In the genomic region with DNA sequence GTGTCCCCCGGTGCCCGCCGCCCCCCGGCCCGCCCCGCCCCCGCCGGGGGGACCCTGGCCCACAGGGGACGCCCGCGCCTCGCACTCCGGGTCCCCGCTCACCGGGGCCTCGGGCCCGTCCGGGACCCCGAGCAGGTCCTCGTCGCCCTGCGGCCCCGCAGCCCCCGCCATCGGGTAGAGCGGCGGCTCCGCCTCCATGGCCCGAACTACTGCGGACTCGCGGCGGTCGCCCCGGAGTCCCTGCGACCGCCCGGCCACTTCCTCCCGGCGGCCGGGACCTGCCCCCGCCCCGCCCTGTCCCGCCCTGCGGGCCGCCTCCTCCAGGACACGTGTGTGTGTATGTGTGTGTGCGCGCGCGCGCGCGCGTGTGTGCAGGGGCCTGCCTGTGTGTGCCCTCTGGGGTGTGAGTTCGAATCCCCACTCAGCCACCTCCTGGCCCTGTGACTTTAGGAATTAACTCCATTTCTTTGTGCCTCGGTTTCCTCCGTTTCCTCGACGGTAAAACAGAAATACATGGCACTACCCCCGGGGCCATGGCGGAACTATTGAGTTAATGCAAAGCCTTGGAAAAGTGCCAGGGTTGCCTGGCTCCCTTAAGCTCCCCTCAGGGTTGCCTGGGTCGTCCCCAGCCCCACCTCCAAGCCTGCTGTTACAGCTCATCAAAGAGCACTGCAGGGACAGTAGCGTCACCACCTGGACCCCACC, we compare ENCODE assay signal across 7 cellular contexts. TPM values are rescaled to one million over a fixed set of nuclear protein-coding genes. Genes with fewer than 3 reads are reported as not detected.
A peak's percentile ranks its signal among the peaks of the same experiment; 100 is the strongest.
DNase-seq lines count a peak whose midpoint lies in the region; ATAC-seq lines count a peak whose summit lies in the region.

A gene with protein sequence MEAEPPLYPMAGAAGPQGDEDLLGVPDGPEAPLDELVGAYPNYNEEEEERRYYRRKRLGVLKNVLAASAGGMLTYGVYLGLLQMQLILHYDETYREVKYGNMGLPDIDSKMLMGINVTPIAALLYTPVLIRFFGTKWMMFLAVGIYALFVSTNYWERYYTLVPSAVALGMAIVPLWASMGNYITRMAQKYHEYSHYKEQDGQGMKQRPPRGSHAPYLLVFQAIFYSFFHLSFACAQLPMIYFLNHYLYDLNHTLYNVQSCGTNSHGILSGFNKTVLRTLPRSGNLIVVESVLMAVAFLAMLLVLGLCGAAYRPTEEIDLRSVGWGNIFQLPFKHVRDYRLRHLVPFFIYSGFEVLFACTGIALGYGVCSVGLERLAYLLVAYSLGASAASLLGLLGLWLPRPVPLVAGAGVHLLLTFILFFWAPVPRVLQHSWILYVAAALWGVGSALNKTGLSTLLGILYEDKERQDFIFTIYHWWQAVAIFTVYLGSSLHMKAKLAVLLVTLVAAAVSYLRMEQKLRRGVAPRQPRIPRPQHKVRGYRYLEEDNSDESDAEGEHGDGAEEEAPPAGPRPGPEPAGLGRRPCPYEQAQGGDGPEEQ (minus strand): TSS at position 252 of the 705 bp plus-strand sequence. CDS start 54 bp downstream, at position 198.

- H3K36me3 ChIP-seq in mesodermal cell (ENCODE audit: control insufficient read depth, insufficient read depth, low read length): no peaks in the 10 kb centered on the region

- peak within 1 kb of the TSS; percentile 80 for H3K4me3 Mint-ChIP-seq in activated CD4-positive, alpha-beta memory T cell treated with anti-CD3 and anti-CD28 coated beads, Interleukin-2, amount 10 ng/mL, durations not matched to agents 7 days and 5 days

- no peaks in the 10 kb centered on the region for H3K4me1 ChIP-seq in mesodermal cell (ENCODE audit: control insufficient read depth, insufficient read depth, low read length, poor library complexity, severe bottlenecking)

- peaks cover 10% of the 10 kb centered on the region for H3K36me3 Mint-ChIP-seq in activated CD4-positive, alpha-beta memory T cell treated with anti-CD3 and anti-CD28 coated beads, Interleukin-2, amount 10 ng/mL, durations not matched to agents 7 days and 5 days (ENCODE audit: low read depth)

- H3K27me3 Mint-ChIP-seq in activated CD4-positive, alpha-beta memory T cell treated with anti-CD3 and anti-CD28 coated beads, Interleukin-2, amount 10 ng/mL, durations not matched to agents 7 days and 5 days: no peaks in the 10 kb centered on the region

- no peaks in the 10 kb centered on the region for H3K9me3 Mint-ChIP-seq in activated CD4-positive, alpha-beta memory T cell treated with anti-CD3 and anti-CD28 coated beads, Interleukin-2, amount 10 ng/mL, durations not matched to agents 7 days and 5 days

- peaks cover 31% of the 10 kb centered on the region for H3K4me1 Mint-ChIP-seq in activated CD4-positive, alpha-beta memory T cell treated with anti-CD3 and anti-CD28 coated beads, Interleukin-2, amount 10 ng/mL, durations not matched to agents 7 days and 5 days

- POLR2A ChIA-PET in activated CD4-positive, alpha-beta memory T cell treated with anti-CD3 and anti-CD28 coated beads, Interleukin-2, amount 10 ng/mL, durations not matched to agents 7 days and 5 days (lab: Charles Lee): no interaction called here

- DNase-seq in NCI-H774 (lab: John Stamatoyannopoulos, UW): peak; percentile 86
- DNase-seq in activated CD4-positive, alpha-beta memory T cell treated with anti-CD3 and anti-CD28 coated beads, Interleukin-2, amount 10 ng/mL, durations not matched to agents 7 days and 5 days: peak; percentile 91
- DNase-seq in effector CD4-positive, alpha-beta T cell: peak; percentile 56
- DNase-seq in stimulated activated CD8-positive, alpha-beta memory T cell treated with anti-CD3 and anti-CD28 coated beads, Interleukin-15, amount 100 ng/mL, for 48 hours (ENCODE audit: low read depth in 2 of 2): peak; percentile 76 to 80

- H3K4me3 ChIP-seq in mesodermal cell (ENCODE audit: extremely low read depth, insufficient read depth, low read length, poor library complexity, severe bottlenecking): peak within 1 kb of the TSS; percentile 50

- WGBS in mesodermal cell (ENCODE audit: insufficient coverage in 2 of 2), 2 experiments: 7 to 10% methylated on average over 24 to 27 of the region's 64 CpGs

- H3K27ac Mint-ChIP-seq in activated CD4-positive, alpha-beta memory T cell treated with anti-CD3 and anti-CD28 coated beads, Interleukin-2, amount 10 ng/mL, durations not matched to agents 7 days and 5 days: peak within 1 kb of the TSS; percentile 70

- CTCF ChIA-PET in activated CD4-positive, alpha-beta memory T cell treated with anti-CD3 and anti-CD28 coated beads, Interleukin-2, amount 10 ng/mL, durations not matched to agents 7 days and 5 days (lab: Charles Lee): no interaction called here

- ATAC-seq in GM18498 (IDR thresholded peaks at IDR 0.05; ENCODE audit: unreplicated experiment) (peak; percentile 75), HG02885 (IDR thresholded peaks at IDR 0.05; ENCODE audit: poor library complexity, unreplicated experiment) (peak; percentile 67)

- no peak within 1 kb of the TSS for H3K27ac ChIP-seq in mesodermal cell (ENCODE audit: low read depth, low read length, severe bottlenecking)

- H3K9me3 ChIP-seq in mesodermal cell (ENCODE audit: control insufficient read depth, low read length): peaks cover under 1% of the 10 kb centered on the region

RNA-seq across cellular contexts. Expression of the gene that starts here (rescaled TPM):
- total RNA-seq in activated CD4-positive, alpha-beta memory T cell treated with anti-CD3 and anti-CD28 coated beads, Interleukin-2, amount 10 ng/mL, durations not matched to agents 7 days and 5 days: 10 to 100 TPM; 41.7 to 42.0 TPM
- 15.0 TPM for polyA plus RNA-seq in mesodermal cell (2013, experiment 1 of 2)
- polyA plus RNA-seq in mesodermal cell (2013, experiment 2 of 2): 12.5 TPM
